In the genomic region with DNA sequence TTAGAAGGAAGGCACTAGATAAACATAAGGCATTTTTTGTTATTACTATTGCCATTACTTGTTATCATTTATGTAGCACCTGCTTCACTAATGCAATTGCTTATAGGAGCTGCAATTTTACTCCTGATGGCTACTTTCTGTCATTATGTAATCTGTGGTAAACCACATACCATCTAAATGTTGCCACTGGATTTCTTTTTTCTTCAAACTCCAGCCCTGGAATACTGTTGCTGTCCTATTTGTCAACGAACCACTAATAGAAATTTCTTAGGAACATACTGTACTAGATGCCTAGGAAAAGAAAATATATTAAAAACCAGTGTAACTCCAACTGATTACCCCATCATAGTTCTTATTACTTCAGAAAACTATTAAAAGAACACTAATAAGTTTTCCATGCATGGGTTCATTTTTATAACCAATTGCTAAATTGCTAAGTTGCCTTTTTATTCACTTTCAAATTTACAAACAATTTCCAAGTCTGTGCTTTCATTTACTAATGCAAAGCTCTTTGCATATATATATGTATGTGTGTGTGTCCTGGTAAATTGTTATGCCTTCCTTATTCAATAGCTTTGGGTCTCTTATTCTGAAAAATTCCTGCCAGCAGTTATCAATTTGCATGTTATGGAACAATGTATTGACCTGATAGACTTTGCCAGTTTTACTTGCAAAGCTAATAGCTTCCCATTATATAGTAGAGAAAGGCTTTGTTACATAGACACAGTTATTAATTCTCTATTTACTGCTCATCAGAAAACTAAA, we compare ENCODE assay signal across 21 cellular contexts.
A peak's percentile ranks its signal among the peaks of the same experiment; 100 is the strongest.
DNase-seq lines count a peak whose midpoint lies in the region; TF ChIP-seq lines count a peak whose summit lies in the region.
"Had no signal": no experiment of that assay in that cellular context is flagged by ENCODE, and none has a peak within 500 bp of the region (broad histone marks: within the 10 kb centered on the region; RNA-seq: fewer than 3 reads in every experiment).

No MANE protein-coding gene starts in this region.

- H3K4me3 Mint-ChIP-seq in progenitor cell of endocrine pancreas (ENCODE audit: low read depth): no peak overlapping the region
- H3K4me3 Mint-ChIP-seq: CD4-positive, alpha-beta memory T cell; T-cell had no signal

- H3K27ac ChIP-seq in HEK293 (ENCODE audit: extremely low read depth, low read depth, low read length) (no peak overlapping the region), breast epithelium (no peak overlapping the region)
- H3K27ac ChIP-seq: BLaER1 treated with 17β-estradiol and CSF1 and Interleukin-3, amounts not matched to agents 10 nM and 100 nM; Peyer's patch; SJCRH30 had no signal

- intact Hi-C loops in breast epithelium (cut with DNase I; ENCODE audit: low total_unique reads): no loop called here

- DNase-seq in NB4 (ENCODE audit: low read depth): peak; percentile 27
- peak; percentile 78 for DNase-seq in amniotic epithelial cell (ENCODE audit: low read depth)
- peak; percentile 9 for DNase-seq in glomerular visceral epithelial cell (ENCODE audit: extremely low spot score)
- DNase-seq in progenitor cell of endocrine pancreas (ENCODE audit: low spot score, unreplicated experiment): no peak
- DNase-seq in GM13977 (ENCODE audit: low spot score): no peak
- no peak for DNase-seq in activated naive CD4-positive, alpha-beta T cell treated with anti-CD3 and anti-CD28 coated beads, Interleukin-2, amount 50 U/mL, for 16 hours
- DNase-seq in breast epithelium (ENCODE audit: low spot score in 2 of 2): no peak
- DNase-seq: CD4-positive, alpha-beta memory T cell; DND-41; Karpas-422; MM.1S; NCI-H1105 treated with DMSO at 0.1 percent for 48 hours; NCI-H2081; NCI-H774; NK-92 treated with Interleukin-12 subunit alpha and Interleukin-12 subunit beta, amount 100 ng/mL, for 24 hours; Peyer's patch; SJCRH30; T-cell had no signal

- TF ChIP-seq CTCF in HEK293 (tag by site-specific recombination; IDR thresholded peaks at IDR 0.05) (no peak), NB4 (IDR thresholded peaks at IDR 0.05; ENCODE audit: low read depth, low read length) (no peak), progenitor cell of endocrine pancreas (IDR thresholded peaks at IDR 0.05; ENCODE audit: unreplicated experiment) (no peak), GM13977 (IDR thresholded peaks at IDR 0.05; ENCODE audit: extremely low read depth, insufficient read depth, missing control alignments) (no peak), breast epithelium (IDR thresholded peaks at IDR 0.05) (no peak)

- in situ Hi-C loops in GM13977 (cut with MboI; ENCODE audit: low pct_unique_long_range_greater_than_20kb, low sequenced_read_pairs, unreplicated experiment): no loop called here

- TF ChIP-seq POLR2A in NB4 (IDR thresholded peaks at IDR 0.05; ENCODE audit: extremely low read depth, insufficient read length): no peak
- no peak for TF ChIP-seq POLR2A in breast epithelium (IDR thresholded peaks at IDR 0.05)

- peaks cover 1% of the 10 kb centered on the region for H3K36me3 Mint-ChIP-seq in progenitor cell of endocrine pancreas (ENCODE audit: insufficient read depth)

- no peaks in the 10 kb centered on the region for H3K4me1 Mint-ChIP-seq in progenitor cell of endocrine pancreas (ENCODE audit: low read depth)

- H3K9me3 Mint-ChIP-seq in progenitor cell of endocrine pancreas (ENCODE audit: low read depth): no peaks in the 10 kb centered on the region
- H3K9me3 Mint-ChIP-seq: CD4-positive, alpha-beta memory T cell; T-cell had no signal

- H3K4me1 ChIP-seq in HEK293 (ENCODE audit: control insufficient read depth, insufficient read depth, low read length): peaks cover 5% of the 10 kb centered on the region
- no peaks in the 10 kb centered on the region for H3K4me1 ChIP-seq in breast epithelium
- H3K4me1 ChIP-seq: Peyer's patch had no signal

- CTCF ChIA-PET in HEK293 (lab: Yijun Ruan, JAX): interaction anchor here (0.6 to 0.7 kb wide), 2 partner anchors 67 to 893 kb away, joined by 3 to 4 read pairs; no protein-coding TSS in a partner anchor

- H3K9me3 ChIP-seq in HEK293 (ENCODE audit: control insufficient read depth, insufficient read depth, low read depth, low read length): no peaks in the 10 kb centered on the region
- no peaks in the 10 kb centered on the region for H3K9me3 ChIP-seq in breast epithelium
- H3K9me3 ChIP-seq: HAP-1, Peyer's patch, SJCRH30 had no signal

- H3K4me3 ChIP-seq in HEK293 (ENCODE audit: low read depth, low read length) (no peak overlapping the region), NB4 (ENCODE audit: low read depth, low read length) (no peak overlapping the region), breast epithelium (no peak overlapping the region)
- H3K4me3 ChIP-seq: BLaER1 treated with 17β-estradiol and CSF1 and Interleukin-3, amounts not matched to agents 10 nM and 100 nM; HAP-1; Peyer's patch; SJCRH30 had no signal

- POLR2A ChIA-PET in HEK293 (lab: Yijun Ruan, JAX): no interaction called here

- H3K36me3 ChIP-seq in HEK293 (ENCODE audit: control insufficient read depth in 2 of 2, insufficient read depth in 1 of 2, low read length in 2 of 2) (no peaks in the 10 kb centered on the region), breast epithelium (no peaks in the 10 kb centered on the region)
- H3K36me3 ChIP-seq: HAP-1, Peyer's patch, SJCRH30 had no signal

- H3K27ac Mint-ChIP-seq in progenitor cell of endocrine pancreas: no peak overlapping the region
- H3K27ac Mint-ChIP-seq: CD4-positive, alpha-beta memory T cell; T-cell had no signal

- H3K27me3 Mint-ChIP-seq in progenitor cell of endocrine pancreas: no peaks in the 10 kb centered on the region
- H3K27me3 Mint-ChIP-seq: CD4-positive, alpha-beta memory T cell; T-cell had no signal

- no peaks in the 10 kb centered on the region for H3K27me3 ChIP-seq in breast epithelium
- H3K27me3 ChIP-seq: BLaER1 treated with 17β-estradiol and CSF1 and Interleukin-3, amounts not matched to agents 10 nM and 100 nM; Peyer's patch; SJCRH30 had no signal

TF ChIP-seq in HEK293, 187 proteins besides CTCF, POLR2A, EP300 and RAD21:
- no peak for TF ChIP-seq ZNF174 (tag by site-specific recombination; IDR thresholded peaks at IDR 0.05)
- TF ChIP-seq OSR2 (tag by site-specific recombination; IDR thresholded peaks at IDR 0.05): peak; percentile 42; the same call in 1 of the 2 replicates

Comparison
In these comparisons a context has a peak if more than half of its experiments do, and no peak if none do; other contexts are left out.
1. DNase-seq: peak in NB4 (single experiment), amniotic epithelial cell (single experiment) and glomerular visceral epithelial cell (single experiment); none in progenitor cell of endocrine pancreas (single experiment), GM13977 (single experiment), activated naive CD4-positive, alpha-beta T cell treated with anti-CD3 and anti-CD28 coated beads, Interleukin-2, amount 50 U/mL, for 16 hours (single experiment) and breast epithelium (0 of 2).